Comparison of ENCODE assay signal across 8 cellular contexts in the genomic region with DNA sequence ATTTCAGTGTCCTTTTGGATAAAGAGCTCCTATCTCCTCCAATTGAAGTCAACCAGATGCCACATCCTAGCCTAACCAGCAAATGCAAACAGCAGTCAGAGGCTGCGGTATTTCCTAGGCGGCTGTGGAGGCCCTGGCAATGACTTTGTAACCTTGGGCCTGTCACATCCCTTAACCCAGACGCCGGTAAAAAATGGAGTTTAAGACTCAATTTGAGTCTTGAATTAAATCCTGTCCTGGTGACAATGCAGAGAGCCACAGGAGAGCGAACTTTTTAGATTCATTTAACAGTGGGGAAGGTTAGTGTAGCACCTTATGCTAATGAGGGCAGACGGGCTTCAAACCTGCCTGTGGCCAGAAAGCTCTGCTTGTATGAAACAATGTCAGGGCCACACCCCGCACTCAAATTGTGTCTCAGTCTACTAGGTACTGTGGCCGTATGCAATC. TPM values are rescaled to one million over a fixed set of nuclear protein-coding genes. Genes with fewer than 3 reads are reported as not detected.
DNase-seq lines count a peak whose midpoint lies in the region; ATAC-seq and TF ChIP-seq lines count a peak whose summit lies in the region.

No MANE protein-coding gene starts in this region.

- intact Hi-C loops in HCT116 (cut with micrococcal nuclease): no loop called here

- H3K4me3 Mint-ChIP-seq in activated T-cell treated with anti-CD3 and anti-CD28 coated beads, Interleukin-2, amount 50 U/mL, for 4 hours: peak overlapping the region; percentile 84

- H3K36me3 ChIP-seq in HCT116 (ENCODE audit: control insufficient read depth in 1 of 2, insufficient read depth in 2 of 2, low read length in 2 of 2) (no peaks in the 10 kb centered on the region), iPS-20b (ENCODE audit: insufficient read depth, low read depth, low read length) (no peaks in the 10 kb centered on the region)

- no peak for TF ChIP-seq POLR2A in HCT116 (IDR thresholded peaks at IDR 0.05; ENCODE audit: borderline replicate concordance, extremely low read depth, insufficient read depth, insufficient read length)

- H3K36me3 Mint-ChIP-seq in activated T-cell treated with anti-CD3 and anti-CD28 coated beads, Interleukin-2, amount 50 U/mL, for 4 hours (ENCODE audit: insufficient read depth): peaks cover 3% of the 10 kb centered on the region

- in situ Hi-C loops in ACHN (cut with HindIII; ENCODE audit: low pct_ligation_motif_present, low pct_unique_long_range_greater_than_20kb, low sequenced_read_pairs): no loop called here

- H3K4me1 ChIP-seq in HCT116 (ENCODE audit: control insufficient read depth in 1 of 2, insufficient read depth in 2 of 2, low read length in 2 of 2) (peaks cover 14 to 25% of the 10 kb centered on the region in 2 experiments), iPS-20b (ENCODE audit: insufficient read depth, low read length) (peaks cover 36% of the 10 kb centered on the region)

- H3K4me2 ChIP-seq in HCT116 (ENCODE audit: low read length): peak overlapping the region; percentile 87

- DNase-seq in ACHN (peak; percentile 42), HCT116 (ENCODE audit: low read depth, low spot score) (no peak), medulla oblongata (ENCODE audit: extremely low spot score) (no peak), NCI-H2107 treated with DMSO at 0.1 percent for 48 hours (lab: John Stamatoyannopoulos, UW; ENCODE audit: unreplicated experiment) (no peak), NCI-H2081 treated with DMSO at 0.1 percent for 48 hours (lab: John Stamatoyannopoulos, UW) (no peak), NCI-H2227 (lab: John Stamatoyannopoulos, UW; ENCODE audit: unreplicated experiment) (no peak)
- no peak for DNase-seq in activated T-cell treated with anti-CD3 and anti-CD28 coated beads, Interleukin-2, amount 50 U/mL, for 4 hours

- H3K4me3 ChIP-seq in HCT116 (replicated peaks in 1 of 2; ENCODE audit: low read depth in 1 of 2, low read length in 2 of 2): peak overlapping the region; percentile 62 to 76
- H3K4me3 ChIP-seq in iPS-20b (ENCODE audit: low read length): peak overlapping the region; percentile 63

- TSS peak; percentile 57 for BruUV-seq in HCT116 (replicated peaks; lab: Mats Ljungman, UMichigan)

- peaks cover 48% of the 10 kb centered on the region for H3K79me2 ChIP-seq in HCT116 (ENCODE audit: insufficient read depth, low read length)

- H2AFZ ChIP-seq in HCT116 (ENCODE audit: low read depth, low read length, poor library complexity, severe bottlenecking): no peak overlapping the region

- H3K27ac ChIP-seq in HCT116 (ENCODE audit: low read depth, low read length): 0 out of 2 replicates have a peak overlapping the region, but pooled peaks have one; percentile 14
- no peak overlapping the region for H3K27ac ChIP-seq in iPS-20b (ENCODE audit: low read length)

- TF ChIP-seq RAD21 in HCT116 (IDR thresholded peaks at IDR 0.05; ENCODE audit: low read depth): no peak

- H3K9me2 ChIP-seq in HCT116 (ENCODE audit: insufficient read depth): no peaks in the 10 kb centered on the region

- H3K4me1 Mint-ChIP-seq in activated T-cell treated with anti-CD3 and anti-CD28 coated beads, Interleukin-2, amount 50 U/mL, for 4 hours (ENCODE audit: low read depth): peaks cover 65% of the 10 kb centered on the region

- peak overlapping the region; percentile 61 for H3K9ac ChIP-seq in HCT116 (ENCODE audit: low read length)
- H3K9ac ChIP-seq in iPS-20b (ENCODE audit: low read depth, low read length): no peak overlapping the region

- no peak for TF ChIP-seq CTCF in HCT116 (IDR thresholded peaks at IDR 0.05 in 2 of 3, conservative IDR thresholded peaks at IDR 0.05 in 1 of 3; ENCODE audit: borderline replicate concordance in 1 of 3, insufficient read depth in 1 of 3, low read depth in 2 of 3, low read length in 2 of 3)

- no peak for ATAC-seq in HCT116
- no peak for ATAC-seq in activated T-cell treated with anti-CD3 and anti-CD28 coated beads, Interleukin-2, amount 50 U/mL, for 4 hours

- no peaks in the 10 kb centered on the region for H3K9me3 Mint-ChIP-seq in activated T-cell treated with anti-CD3 and anti-CD28 coated beads, Interleukin-2, amount 50 U/mL, for 4 hours

- no peaks in the 10 kb centered on the region for H4K20me1 ChIP-seq in HCT116 (ENCODE audit: insufficient read depth)

- no peaks in the 10 kb centered on the region for H3K27me3 Mint-ChIP-seq in activated T-cell treated with anti-CD3 and anti-CD28 coated beads, Interleukin-2, amount 50 U/mL, for 4 hours (ENCODE audit: low read depth)

- RAD21 ChIA-PET in HCT116 (lab: Charles Lee; ENCODE audit: low non-redundant PET in 1 of 2, low total read pairs in 2 of 2, uncharacterized antibody in 2 of 2, unreplicated experiment in 2 of 2): no interaction called here

- POLR2A ChIA-PET in HCT116 (lab: Charles Lee): interaction anchor here (1.1 kb wide), 1 partner anchor 96 kb away, joined by 3 read pairs; a partner anchor contains a TSS

- CTCF ChIA-PET in HCT116 (lab: Charles Lee): no interaction called here

- H3K9me3 ChIP-seq in HCT116 (ENCODE audit: control insufficient read depth in 1 of 2, insufficient read depth in 1 of 2, low read depth in 1 of 2, low read length in 2 of 2) (no peaks in the 10 kb centered on the region), iPS-20b (ENCODE audit: insufficient read depth, low read depth, low read length) (no peaks in the 10 kb centered on the region)

- H3K27me3 ChIP-seq in HCT116 (ENCODE audit: insufficient read depth, low read length): no peaks in the 10 kb centered on the region
- H3K27me3 ChIP-seq in iPS-20b (ENCODE audit: insufficient read depth, low read length): peaks cover 53% of the 10 kb centered on the region

TF ChIP-seq in HCT116, 20 proteins besides CTCF, POLR2A, EP300 and RAD21 (continues in another document):
- TF ChIP-seq FOSL1 (IDR thresholded peaks at IDR 0.05; ENCODE audit: low read depth): no peak
- TF ChIP-seq SP1 (IDR thresholded peaks at IDR 0.05; ENCODE audit: low read depth): no peak
- TF ChIP-seq, protein P1, sequence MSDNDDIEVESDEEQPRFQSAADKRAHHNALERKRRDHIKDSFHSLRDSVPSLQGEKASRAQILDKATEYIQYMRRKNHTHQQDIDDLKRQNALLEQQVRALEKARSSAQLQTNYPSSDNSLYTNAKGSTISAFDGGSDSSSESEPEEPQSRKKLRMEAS (IDR thresholded peaks at IDR 0.05): no peak
- TF ChIP-seq SIN3A (IDR thresholded peaks at IDR 0.05; ENCODE audit: low read depth): no peak
- TF ChIP-seq ELF1 (IDR thresholded peaks at IDR 0.05; ENCODE audit: borderline replicate concordance, low read depth): no peak
- no peak for TF ChIP-seq ZNF274 (IDR thresholded peaks at IDR 0.05; ENCODE audit: low read depth, low read length)
- TF ChIP-seq EGR1 (IDR thresholded peaks at IDR 0.05; ENCODE audit: low read depth): no peak
- no peak for TF ChIP-seq EZH2phosphoT487 (IDR thresholded peaks at IDR 0.05; ENCODE audit: borderline replicate concordance)
- TF ChIP-seq POLR2AphosphoS5 (IDR thresholded peaks at IDR 0.05; ENCODE audit: low read depth, low read length): no peak
- TF ChIP-seq CEBPB (IDR thresholded peaks at IDR 0.05; ENCODE audit: low read depth): no peak
- TF ChIP-seq EZH2 (IDR thresholded peaks at IDR 0.05): no peak
- TF ChIP-seq YY1 (IDR thresholded peaks at IDR 0.05; ENCODE audit: extremely low read depth, insufficient replicate concordance, low read depth, low read length): no peak
- no peak for TF ChIP-seq TCF7L2 (IDR thresholded peaks at IDR 0.05; ENCODE audit: borderline replicate concordance, extremely low read depth, insufficient read depth, insufficient read length)
- TF ChIP-seq, protein P2, sequence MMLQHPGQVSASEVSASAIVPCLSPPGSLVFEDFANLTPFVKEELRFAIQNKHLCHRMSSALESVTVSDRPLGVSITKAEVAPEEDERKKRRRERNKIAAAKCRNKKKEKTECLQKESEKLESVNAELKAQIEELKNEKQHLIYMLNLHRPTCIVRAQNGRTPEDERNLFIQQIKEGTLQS (IDR thresholded peaks at IDR 0.05): no peak
- TF ChIP-seq, protein P3, sequence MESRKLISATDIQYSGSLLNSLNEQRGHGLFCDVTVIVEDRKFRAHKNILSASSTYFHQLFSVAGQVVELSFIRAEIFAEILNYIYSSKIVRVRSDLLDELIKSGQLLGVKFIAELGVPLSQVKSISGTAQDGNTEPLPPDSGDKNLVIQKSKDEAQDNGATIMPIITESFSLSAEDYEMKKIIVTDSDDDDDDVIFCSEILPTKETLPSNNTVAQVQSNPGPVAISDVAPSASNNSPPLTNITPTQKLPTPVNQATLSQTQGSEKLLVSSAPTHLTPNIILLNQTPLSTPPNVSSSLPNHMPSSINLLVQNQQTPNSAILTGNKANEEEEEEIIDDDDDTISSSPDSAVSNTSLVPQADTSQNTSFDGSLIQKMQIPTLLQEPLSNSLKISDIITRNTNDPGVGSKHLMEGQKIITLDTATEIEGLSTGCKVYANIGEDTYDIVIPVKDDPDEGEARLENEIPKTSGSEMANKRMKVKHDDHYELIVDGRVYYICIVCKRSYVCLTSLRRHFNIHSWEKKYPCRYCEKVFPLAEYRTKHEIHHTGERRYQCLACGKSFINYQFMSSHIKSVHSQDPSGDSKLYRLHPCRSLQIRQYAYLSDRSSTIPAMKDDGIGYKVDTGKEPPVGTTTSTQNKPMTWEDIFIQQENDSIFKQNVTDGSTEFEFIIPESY (IDR thresholded peaks at IDR 0.05; ENCODE audit: extremely low read depth, insufficient replicate concordance, low read length): no peak

RNA-seq across cellular contexts. Expression of a gene that starts 1.3 kb away (rescaled TPM):
- total RNA-seq in HCT116 (2021; ENCODE audit: unreplicated experiment): 81.0 TPM
- polyA plus RNA-seq in HCT116 (2012): 31.4 and 49.4 TPM in 2 replicates
- total RNA-seq in activated T-cell treated with anti-CD3 and anti-CD28 coated beads, Interleukin-2, amount 50 U/mL, for 4 hours: 10 to 100 TPM; 10.1 to 11.0 (median 10.7) TPM
